8 cellular contexts compared by ENCODE assay signal in the genomic region with DNA sequence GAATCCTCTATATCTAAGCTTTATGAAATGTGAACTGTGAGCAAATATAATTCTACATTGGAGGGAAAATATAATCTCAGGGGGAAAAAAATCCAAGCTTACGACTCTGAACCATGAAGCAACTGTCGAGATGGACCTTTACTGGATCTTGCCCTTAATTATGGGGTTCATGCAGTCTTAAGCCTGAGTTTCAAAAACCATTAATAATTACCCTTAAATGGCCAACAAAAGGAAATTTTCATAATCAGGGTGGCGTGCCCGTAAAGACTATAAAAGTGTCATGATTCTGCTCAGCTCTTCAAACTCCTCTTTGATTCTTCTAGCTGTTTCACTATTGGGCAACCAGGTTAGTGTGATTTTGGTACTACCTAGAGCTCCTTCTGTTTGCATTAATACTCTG. TPM values are rescaled to one million over a fixed set of nuclear protein-coding genes. Genes with fewer than 3 reads are reported as not detected.
"Had no signal": no experiment of that assay in that cellular context is flagged by ENCODE, and none has a peak within 500 bp of the region (broad histone marks: within the 10 kb centered on the region; RNA-seq: fewer than 3 reads in every experiment).

A gene with protein sequence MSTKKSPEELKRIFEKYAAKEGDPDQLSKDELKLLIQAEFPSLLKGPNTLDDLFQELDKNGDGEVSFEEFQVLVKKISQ (plus strand): TSS at position 301 of the 400 bp plus-strand sequence. CDS start 849 bp downstream, outside the sequence.

- FAIRE-seq: H1, H54, HTR-8/SVneo had no signal

- DNase-seq: H9, HCEC 1CT had no signal

- H3K4me3 ChIP-seq: GM23338 had no signal

- H3K4me1 Mint-ChIP-seq: IgD-negative memory B cell had no signal

- ATAC-seq: GM23338 had no signal

- H3K27ac Mint-ChIP-seq: GM23338, IgD-negative memory B cell had no signal

- H3K27me3 Mint-ChIP-seq: IgD-negative memory B cell had no signal

- H3K4me2 ChIP-seq: GM23338 had no signal

- H3K9me3 Mint-ChIP-seq: GM23338, IgD-negative memory B cell had no signal

- H3K4me3 Mint-ChIP-seq: GM23338, H9, IgD-negative memory B cell had no signal

- H2AFZ ChIP-seq: GM23338 had no signal

RNA-seq across cellular contexts. Expression of the gene that starts here (rescaled TPM):
- total RNA-seq: GM23338, H1, H9, HT-29 had no signal
- polyA plus RNA-seq: GM23338, H1, IgD-negative memory B cell had no signal
